In genomic region chr19:43950834-43951626, GRCh38 we compare ENCODE assay signal across 1 cellular context.
TF ChIP-seq lines count a peak whose summit lies in the region.

Gene ZNF221 (plus strand): TSS chr19:43951228. CDS start chr19:43962727, 11,499 bp downstream.

TF ChIP-seq in HepG2, 621 proteins besides CTCF, POLR2A, EP300 and RAD21 (continued from another document and continues in another):
- TF ChIP-seq, protein P1, sequence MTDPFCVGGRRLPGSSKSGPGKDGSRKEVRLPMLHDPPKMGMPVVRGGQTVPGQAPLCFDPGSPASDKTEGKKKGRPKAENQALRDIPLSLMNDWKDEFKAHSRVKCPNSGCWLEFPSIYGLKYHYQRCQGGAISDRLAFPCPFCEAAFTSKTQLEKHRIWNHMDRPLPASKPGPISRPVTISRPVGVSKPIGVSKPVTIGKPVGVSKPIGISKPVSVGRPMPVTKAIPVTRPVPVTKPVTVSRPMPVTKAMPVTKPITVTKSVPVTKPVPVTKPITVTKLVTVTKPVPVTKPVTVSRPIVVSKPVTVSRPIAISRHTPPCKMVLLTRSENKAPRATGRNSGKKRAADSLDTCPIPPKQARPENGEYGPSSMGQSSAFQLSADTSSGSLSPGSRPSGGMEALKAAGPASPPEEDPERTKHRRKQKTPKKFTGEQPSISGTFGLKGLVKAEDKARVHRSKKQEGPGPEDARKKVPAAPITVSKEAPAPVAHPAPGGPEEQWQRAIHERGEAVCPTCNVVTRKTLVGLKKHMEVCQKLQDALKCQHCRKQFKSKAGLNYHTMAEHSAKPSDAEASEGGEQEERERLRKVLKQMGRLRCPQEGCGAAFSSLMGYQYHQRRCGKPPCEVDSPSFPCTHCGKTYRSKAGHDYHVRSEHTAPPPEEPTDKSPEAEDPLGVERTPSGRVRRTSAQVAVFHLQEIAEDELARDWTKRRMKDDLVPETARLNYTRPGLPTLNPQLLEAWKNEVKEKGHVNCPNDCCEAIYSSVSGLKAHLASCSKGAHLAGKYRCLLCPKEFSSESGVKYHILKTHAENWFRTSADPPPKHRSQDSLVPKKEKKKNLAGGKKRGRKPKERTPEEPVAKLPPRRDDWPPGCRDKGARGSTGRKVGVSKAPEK (CRISPR knock-in tag; IDR thresholded peaks at IDR 0.05; ENCODE audit: borderline replicate concordance): no peak
- no peak for TF ChIP-seq SMARCC2 (IDR thresholded peaks at IDR 0.05)
- no peak for TF ChIP-seq TBL1XR1 (IDR thresholded peaks at IDR 0.05; ENCODE audit: borderline replicate concordance, low read length, partially characterized antibody)
- no peak for TF ChIP-seq MATR3 (CRISPR knock-in tag; IDR thresholded peaks at IDR 0.05)
- peak; percentile 59; the same call in 1 of the 2 replicates for TF ChIP-seq POLR2G (IDR thresholded peaks at IDR 0.05; ENCODE audit: low read depth, low read length)
- TF ChIP-seq ETV5 (CRISPR knock-in tag; IDR thresholded peaks at IDR 0.05; ENCODE audit: borderline replicate concordance): peak; percentile 79
- TF ChIP-seq TFAP4 (IDR thresholded peaks at IDR 0.05; ENCODE audit: borderline replicate concordance, low read depth): peak; percentile 27; the same call in 1 of the 2 replicates
- TF ChIP-seq HMG20B (CRISPR knock-in tag; conservative IDR thresholded peaks at IDR 0.05): no peak
- TF ChIP-seq ZNF777 (CRISPR knock-in tag; IDR thresholded peaks at IDR 0.05): no peak
- peak; percentile 71; the same call in 1 of the 2 replicates for TF ChIP-seq DMAP1 (CRISPR knock-in tag; IDR thresholded peaks at IDR 0.05)
- no peak for TF ChIP-seq HMG20A (CRISPR knock-in tag; IDR thresholded peaks at IDR 0.05; ENCODE audit: borderline replicate concordance)
- TF ChIP-seq SP140L (CRISPR knock-in tag; IDR thresholded peaks at IDR 0.05; ENCODE audit: borderline replicate concordance): no peak
- TF ChIP-seq KLF6 (CRISPR knock-in tag; IDR thresholded peaks at IDR 0.05): peak; percentile 71; the same call in 1 of the 2 replicates
- no peak for TF ChIP-seq AGO2 (optimal IDR thresholded peaks at IDR 0.05; ENCODE audit: low read depth, low read length)
- no peak for TF ChIP-seq NR2F6 (IDR thresholded peaks at IDR 0.05)
- no peak for TF ChIP-seq NR2F6 (CRISPR knock-in tag; IDR thresholded peaks at IDR 0.05)
- TF ChIP-seq PBX3 (CRISPR knock-in tag; IDR thresholded peaks at IDR 0.05; ENCODE audit: borderline replicate concordance): no peak
- TF ChIP-seq YEATS2 (CRISPR knock-in tag; IDR thresholded peaks at IDR 0.05; ENCODE audit: borderline replicate concordance): peak; percentile 84; the same call in 1 of the 2 replicates
- no peak for TF ChIP-seq NFIC (IDR thresholded peaks at IDR 0.05; ENCODE audit: low read length)
- no peak for TF ChIP-seq NFAT5 (CRISPR knock-in tag; IDR thresholded peaks at IDR 0.05)
- no peak for TF ChIP-seq ZNF563 (CRISPR knock-in tag; IDR thresholded peaks at IDR 0.05)
- no peak for TF ChIP-seq USF2 (IDR thresholded peaks at IDR 0.05; ENCODE audit: low read depth, low read length)
- no peak for TF ChIP-seq USF2 (CRISPR knock-in tag; IDR thresholded peaks at IDR 0.05; ENCODE audit: borderline replicate concordance)
- TF ChIP-seq SALL2 (CRISPR knock-in tag; IDR thresholded peaks at IDR 0.05): no peak
- TF ChIP-seq NONO (IDR thresholded peaks at IDR 0.05): no peak
- TF ChIP-seq NONO (CRISPR knock-in tag; conservative IDR thresholded peaks at IDR 0.05): 0 out of 2 replicates have a peak, but pooled peaks have one; percentile 34
- TF ChIP-seq FOXO1 (CRISPR knock-in tag; IDR thresholded peaks at IDR 0.05): no peak
- TF ChIP-seq, protein P2, sequence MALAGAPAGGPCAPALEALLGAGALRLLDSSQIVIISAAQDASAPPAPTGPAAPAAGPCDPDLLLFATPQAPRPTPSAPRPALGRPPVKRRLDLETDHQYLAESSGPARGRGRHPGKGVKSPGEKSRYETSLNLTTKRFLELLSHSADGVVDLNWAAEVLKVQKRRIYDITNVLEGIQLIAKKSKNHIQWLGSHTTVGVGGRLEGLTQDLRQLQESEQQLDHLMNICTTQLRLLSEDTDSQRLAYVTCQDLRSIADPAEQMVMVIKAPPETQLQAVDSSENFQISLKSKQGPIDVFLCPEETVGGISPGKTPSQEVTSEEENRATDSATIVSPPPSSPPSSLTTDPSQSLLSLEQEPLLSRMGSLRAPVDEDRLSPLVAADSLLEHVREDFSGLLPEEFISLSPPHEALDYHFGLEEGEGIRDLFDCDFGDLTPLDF (CRISPR knock-in tag; IDR thresholded peaks at IDR 0.05): no peak
- TF ChIP-seq PHF21A (CRISPR knock-in tag; IDR thresholded peaks at IDR 0.05): peak; percentile 69
- TF ChIP-seq ZBTB7B (CRISPR knock-in tag; IDR thresholded peaks at IDR 0.05): no peak; the same call in 1 of the 2 replicates
- TF ChIP-seq ELF3 (CRISPR knock-in tag; IDR thresholded peaks at IDR 0.05): peak; percentile 67
- 0 out of 2 replicates have a peak, but pooled peaks have one; percentile 36 for TF ChIP-seq GLI4 (CRISPR knock-in tag; IDR thresholded peaks at IDR 0.05; ENCODE audit: borderline replicate concordance)
- TF ChIP-seq NFIB (CRISPR knock-in tag; IDR thresholded peaks at IDR 0.05; ENCODE audit: borderline replicate concordance): no peak
- no peak for TF ChIP-seq SNRNP70 (IDR thresholded peaks at IDR 0.05; ENCODE audit: low read depth, low read length)
- TF ChIP-seq MTA3 (CRISPR knock-in tag; IDR thresholded peaks at IDR 0.05): no peak
- TF ChIP-seq, protein P3, sequence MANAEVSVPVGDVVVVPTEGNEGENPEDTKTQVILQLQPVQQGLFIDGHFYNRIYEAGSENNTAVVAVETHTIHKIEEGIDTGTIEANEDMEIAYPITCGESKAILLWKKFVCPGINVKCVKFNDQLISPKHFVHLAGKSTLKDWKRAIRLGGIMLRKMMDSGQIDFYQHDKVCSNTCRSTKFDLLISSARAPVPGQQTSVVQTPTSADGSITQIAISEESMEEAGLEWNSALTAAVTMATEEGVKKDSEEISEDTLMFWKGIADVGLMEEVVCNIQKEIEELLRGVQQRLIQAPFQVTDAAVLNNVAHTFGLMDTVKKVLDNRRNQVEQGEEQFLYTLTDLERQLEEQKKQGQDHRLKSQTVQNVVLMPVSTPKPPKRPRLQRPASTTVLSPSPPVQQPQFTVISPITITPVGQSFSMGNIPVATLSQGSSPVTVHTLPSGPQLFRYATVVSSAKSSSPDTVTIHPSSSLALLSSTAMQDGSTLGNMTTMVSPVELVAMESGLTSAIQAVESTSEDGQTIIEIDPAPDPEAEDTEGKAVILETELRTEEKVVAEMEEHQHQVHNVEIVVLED (CRISPR knock-in tag; IDR thresholded peaks at IDR 0.05; ENCODE audit: borderline replicate concordance): peak; percentile 74; the same call in 1 of the 2 replicates
- TF ChIP-seq ZNF10 (CRISPR knock-in tag; IDR thresholded peaks at IDR 0.05; ENCODE audit: borderline replicate concordance, low read depth): no peak
- TF ChIP-seq EZH2 (conservative IDR thresholded peaks at IDR 0.05; ENCODE audit: low read depth, low read length): no peak
- TF ChIP-seq KLF15 (CRISPR knock-in tag; IDR thresholded peaks at IDR 0.05; ENCODE audit: borderline replicate concordance): no peak
- TF ChIP-seq XBP1 (CRISPR knock-in tag; IDR thresholded peaks at IDR 0.05): no peak
- no peak for TF ChIP-seq SOX13 (IDR thresholded peaks at IDR 0.05)
- TF ChIP-seq SOX13 (CRISPR knock-in tag; conservative IDR thresholded peaks at IDR 0.05 in 1 of 2, IDR thresholded peaks at IDR 0.05 in 1 of 2): peak in 1 of 2 experiments; percentile 32; a peak in 1 of 4 replicates
- TF ChIP-seq RCOR2 (CRISPR knock-in tag; IDR thresholded peaks at IDR 0.05): no peak
- no peak for TF ChIP-seq BRD4 (CRISPR knock-in tag; IDR thresholded peaks at IDR 0.05)
- no peak for TF ChIP-seq ZNF431 (CRISPR knock-in tag; IDR thresholded peaks at IDR 0.05; ENCODE audit: borderline replicate concordance, low read depth)
- TF ChIP-seq CREM (IDR thresholded peaks at IDR 0.05): peak; percentile 98
- TF ChIP-seq CREM (CRISPR knock-in tag; IDR thresholded peaks at IDR 0.05): no peak
- TF ChIP-seq ZNF549 (CRISPR knock-in tag; IDR thresholded peaks at IDR 0.05): no peak
- 0 out of 2 replicates have a peak, but pooled peaks have one; percentile 34 for TF ChIP-seq ARHGAP35 (CRISPR knock-in tag; IDR thresholded peaks at IDR 0.05; ENCODE audit: borderline replicate concordance)
- TF ChIP-seq HNF1B (CRISPR knock-in tag; IDR thresholded peaks at IDR 0.05): peak; percentile 71; the same call in 1 of the 2 replicates
- TF ChIP-seq PHB2 (IDR thresholded peaks at IDR 0.05; ENCODE audit: partially characterized antibody): no peak
- TF ChIP-seq ZNF629 (CRISPR knock-in tag; conservative IDR thresholded peaks at IDR 0.05): no peak
- TF ChIP-seq HOXA5 (CRISPR knock-in tag; IDR thresholded peaks at IDR 0.05): no peak
- peak; percentile 28; the same call in 1 of the 2 replicates for TF ChIP-seq NFKB2 (CRISPR knock-in tag; IDR thresholded peaks at IDR 0.05; ENCODE audit: borderline replicate concordance)
